In the genomic region with DNA sequence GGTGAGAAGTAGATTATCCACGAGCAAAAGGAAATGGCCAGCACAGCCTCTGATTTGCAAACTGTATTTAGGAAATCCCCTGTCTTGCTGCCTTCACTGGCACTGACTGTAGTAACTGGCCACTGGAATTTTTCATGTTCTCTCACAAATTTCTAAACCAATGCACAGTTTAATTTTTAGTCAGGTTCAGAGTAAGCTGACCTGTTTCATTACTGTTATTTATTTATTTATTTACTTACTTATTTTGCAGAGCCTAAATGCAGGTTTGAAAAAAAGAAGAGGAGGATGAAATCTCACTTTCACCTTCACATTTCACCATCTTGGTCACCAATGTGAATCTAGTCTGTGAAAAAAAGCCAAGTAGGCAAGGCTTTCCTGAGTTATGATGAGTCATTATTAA, we compare ENCODE assay signal across 12 cellular contexts.
DNase-seq lines count a peak whose midpoint lies in the region; ATAC-seq and TF ChIP-seq lines count a peak whose summit lies in the region.
"Had no signal": no experiment of that assay in that cellular context is flagged by ENCODE, and none has a peak within 500 bp of the region (broad histone marks: within the 10 kb centered on the region; RNA-seq: fewer than 3 reads in every experiment).

No MANE protein-coding gene starts in this region.

- H3K36me3 ChIP-seq in psoas muscle (ENCODE audit: insufficient read depth in 1 of 2, low read depth in 1 of 2) = no peaks in the 10 kb centered on the region
- H3K36me3 ChIP-seq: lower lobe of right lung had no signal

- WGBS in psoas muscle, 3 donors = 35 to 57% (median 44%) methylated on average over 1 of the region's 1 CpG

- no peaks in the 10 kb centered on the region for H3K4me1 ChIP-seq in psoas muscle
- H3K4me1 ChIP-seq: lower lobe of right lung had no signal

- no peak overlapping the region for H3K4me3 ChIP-seq in GM12865 (ENCODE audit: low read depth, low read length)
- H3K4me3 ChIP-seq in psoas muscle = no peak overlapping the region
- H3K4me3 ChIP-seq: lower lobe of right lung had no signal

- peak; percentile 83 for ATAC-seq in GM19438 (IDR thresholded peaks at IDR 0.05; ENCODE audit: low read depth, unreplicated experiment)
- peak; percentile 84 for ATAC-seq in HG02840 (IDR thresholded peaks at IDR 0.05; ENCODE audit: low FRiP score, unreplicated experiment)
- peak; percentile 86 for ATAC-seq in HG03457 (IDR thresholded peaks at IDR 0.05; ENCODE audit: unreplicated experiment)
- no peak for ATAC-seq in psoas muscle
- ATAC-seq: lower lobe of right lung had no signal

- DNase-seq in GM12865 (ENCODE audit: low read depth) = peak; percentile 54
- no peak for DNase-seq in activated CD4-positive, alpha-beta T cell treated with anti-CD3 and anti-CD28 coated beads for 48 hours
- DNase-seq in NCI-H1092 treated with DMSO at 0.1 percent for 48 hours (lab: John Stamatoyannopoulos, UW) = no peak
- DNase-seq in psoas muscle = no peak
- no peak for DNase-seq in NCI-H1417 (lab: John Stamatoyannopoulos, UW)
- DNase-seq: activated naive CD4-positive, alpha-beta T cell treated with anti-CD3 and anti-CD28 coated beads, Interleukin-2, amount 10 ng/mL, durations not matched to agents 7 days and 5 days; caudate nucleus; DMS153; lower lobe of right lung had no signal

- H3K27me3 ChIP-seq in psoas muscle (ENCODE audit: insufficient read depth in 3 of 3, low read length in 2 of 3) = no peaks in the 10 kb centered on the region

- no peaks in the 10 kb centered on the region for H3K9me3 ChIP-seq in psoas muscle
- H3K9me3 ChIP-seq: lower lobe of right lung had no signal

- H3K27ac ChIP-seq in psoas muscle = no peak overlapping the region
- H3K27ac ChIP-seq: lower lobe of right lung had no signal

- TF ChIP-seq CTCF in GM12865 (IDR thresholded peaks at IDR 0.05; ENCODE audit: insufficient read depth, low read depth, low read length, missing control alignments) (no peak), psoas muscle (IDR thresholded peaks at IDR 0.05) (no peak)

- intact Hi-C loops in psoas muscle (cut with DNase I) = no loop called here

Comparison
In these comparisons a context has a peak if more than half of its experiments do, and no peak if none do; other contexts are left out.
1. ATAC-seq: peak in GM19438 (single experiment), HG02840 (single experiment) and HG03457 (single experiment); none in psoas muscle (0 of 4).